20 cellular contexts compared by ENCODE assay signal in the genomic region with DNA sequence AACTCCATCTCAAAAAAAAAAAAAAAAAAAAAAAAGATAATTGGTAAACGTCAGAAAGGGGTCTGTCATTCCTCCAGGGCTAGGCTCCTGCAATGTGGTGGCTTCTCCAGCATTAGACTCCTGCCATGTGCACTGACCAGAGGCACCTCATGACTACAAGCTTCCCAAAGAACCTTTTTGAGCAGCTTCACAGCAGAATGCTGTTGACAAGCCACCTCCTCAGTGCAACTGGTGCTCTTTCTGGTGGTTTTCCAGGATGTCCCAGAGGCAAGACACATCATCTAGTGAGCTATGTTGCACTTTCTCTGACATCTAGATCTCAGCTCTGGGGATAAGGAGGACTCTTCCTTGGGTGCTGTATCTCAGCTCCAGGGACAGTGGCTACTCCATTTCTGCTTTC. TPM values are rescaled to one million over a fixed set of nuclear protein-coding genes. Genes with fewer than 3 reads are reported as not detected.
A peak's percentile ranks its signal among the peaks of the same experiment; 100 is the strongest.
DNase-seq lines count a peak whose midpoint lies in the region; ATAC-seq and TF ChIP-seq lines count a peak whose summit lies in the region.
"Had no signal": no experiment of that assay in that cellular context is flagged by ENCODE, and none has a peak within 500 bp of the region (broad histone marks: within the 10 kb centered on the region; RNA-seq: fewer than 3 reads in every experiment).

No MANE protein-coding gene starts in this region.

- H3K36me3 ChIP-seq in Panc1 (ENCODE audit: control insufficient read depth, insufficient read depth, low read length) (peaks cover 13% of the 10 kb centered on the region), esophagus muscularis mucosa (peaks cover 18 to 33% (median 30%) of the 10 kb centered on the region in 4 donors)

- no peak for TF ChIP-seq CTCF in Panc1 (IDR thresholded peaks at IDR 0.05)
- no peak for TF ChIP-seq CTCF in esophagus muscularis mucosa (IDR thresholded peaks at IDR 0.05)

- no peak for TF ChIP-seq POLR2A in esophagus muscularis mucosa (IDR thresholded peaks at IDR 0.05; ENCODE audit: low read depth)

- BruUV-seq in Panc1 (replicated peaks; lab: Mats Ljungman, UMichigan): no TSS peak

- H3K9me3 ChIP-seq in Panc1 (ENCODE audit: control insufficient read depth, insufficient read depth, low read depth, low read length) (no peaks in the 10 kb centered on the region), esophagus muscularis mucosa (no peaks in the 10 kb centered on the region)
- H3K9me3 ChIP-seq: BLaER1, SJCRH30, tibial artery had no signal

- intact Hi-C loops in Panc1 (cut with micrococcal nuclease; ENCODE audit: unreplicated experiment) (no loop called here), esophagus muscularis mucosa (cut with DNase I) (no loop called here)

- TF ChIP-seq EP300 in esophagus muscularis mucosa (IDR thresholded peaks at IDR 0.05): no peak

- ATAC-seq in Panc1: peak; percentile 32
- ATAC-seq: left colon, right cardiac atrium had no signal

- peak; percentile 29 for DNase-seq in DMS 273 (lab: John Stamatoyannopoulos, UW; ENCODE audit: unreplicated experiment)
- no peak for DNase-seq in DMS 273 treated with DMSO at 0.1 percent for 48 hours (lab: John Stamatoyannopoulos, UW)
- peak; percentile 23 for DNase-seq in D341Med (ENCODE audit: low spot score)
- no peak for DNase-seq in Panc1 (ENCODE audit: low read depth, low spot score)
- DNase-seq in esophagus muscularis mucosa (ENCODE audit: extremely low spot score): peak; percentile 24
- DNase-seq in amniotic stem cell (lab: John Stamatoyannopoulos, UW): no peak
- no peak for DNase-seq in activated CD8-positive, alpha-beta memory T cell treated with anti-CD3 and anti-CD28 coated beads, Interleukin-2, amount 50 U/mL, for 48 hours
- no peak for DNase-seq in stimulated activated CD4-positive, alpha-beta T cell treated with anti-CD3 and anti-CD28 coated beads, Interleukin-2, amount 100 ng/mL, for 24 hours
- DNase-seq: 8988T; activated T-cell treated with anti-CD3 and anti-CD28 coated beads, Interleukin-2, amount 50 U/mL, for 48 hours; dorsolateral prefrontal cortex; left colon; NCI-H2029; NCI-H510A; nucleus accumbens; right cardiac atrium; SJCRH30; stimulated activated naive B cell treated with anti-CD40 and anti-IgM and Interleukin-4, amounts not matched to agents 10 μg/mL and 1 μg/mL and 100 μg/mL, for 72 hours; tibial artery had no signal

- no peaks in the 10 kb centered on the region for H3K27me3 ChIP-seq in Panc1 (ENCODE audit: control insufficient read depth, insufficient read depth, low read length)
- no peaks in the 10 kb centered on the region for H3K27me3 ChIP-seq in esophagus muscularis mucosa
- H3K27me3 ChIP-seq: BLaER1, dorsolateral prefrontal cortex, tibial artery had no signal

- H3K4me1 ChIP-seq in Panc1 (ENCODE audit: control insufficient read depth, insufficient read depth, low read length): no peaks in the 10 kb centered on the region
- H3K4me1 ChIP-seq in esophagus muscularis mucosa: no peaks in the 10 kb centered on the region
- H3K4me1 ChIP-seq: BLaER1, SJCRH30, tibial artery had no signal

- H3K27ac ChIP-seq in Panc1 (ENCODE audit: low read length) (no peak overlapping the region), esophagus muscularis mucosa (replicated peaks in 1 of 4) (no peak overlapping the region)
- H3K27ac ChIP-seq: BLaER1, dorsolateral prefrontal cortex, SJCRH30, tibial artery had no signal

- H3K4me3 ChIP-seq in Panc1 (ENCODE audit: low read depth in 2 of 2, low read length in 2 of 2): no peak overlapping the region
- no peak overlapping the region for H3K4me3 ChIP-seq in esophagus muscularis mucosa
- H3K4me3 ChIP-seq: BLaER1, dorsolateral prefrontal cortex, SJCRH30, tibial artery had no signal

- 38% methylated on average over 1 of the region's 1 CpG for WGBS in esophagus muscularis mucosa

- CTCF ChIA-PET in Panc1 (lab: Charles Lee): no interaction called here

- in situ Hi-C loops in Panc1 (cut with HindIII; ENCODE audit: low pct_unique_long_range_greater_than_20kb, low sequenced_read_pairs): no loop called here

- POLR2A ChIA-PET in Panc1 (lab: Charles Lee): no interaction called here

RNA-seq across cellular contexts. Expression of a gene that starts 11.6 kb away (rescaled TPM):
- total RNA-seq in Panc1 (2021; ENCODE audit: unreplicated experiment) (916 TPM), esophagus muscularis mucosa (100 to 1,000 TPM; 119 to 984 (median 276) TPM)
- 2,029 TPM for polyA plus RNA-seq in Panc1 (2012; ENCODE audit: insufficient read length)

RNA-seq across cellular contexts. Expression of a gene that starts 17.7 kb away (rescaled TPM):
- total RNA-seq in Panc1 (2021; ENCODE audit: unreplicated experiment): 0.49 TPM
- polyA plus RNA-seq in Panc1 (2012; ENCODE audit: insufficient read length): 0.05 TPM
- total RNA-seq in esophagus muscularis mucosa: 10 to 100 TPM in 1 of 4 donors, 1 to 10 TPM in 3; 5.4 to 10.1 (median 9.0) TPM

RNA-seq across cellular contexts. Expression of a gene that starts 25.3 kb away (rescaled TPM):
- total RNA-seq in Panc1 (2021; ENCODE audit: unreplicated experiment) (75.8 TPM), esophagus muscularis mucosa (10 to 100 TPM; 70.1 to 85.0 (median 78.6) TPM)
- polyA plus RNA-seq in Panc1 (2012; ENCODE audit: insufficient read length): 36.6 TPM

Comparison
In these comparisons a context has a peak if more than half of its experiments do, and no peak if none do; other contexts are left out.
1. DNase-seq: peak in DMS 273 (single experiment), D341Med (single experiment) and esophagus muscularis mucosa (single experiment); none in DMS 273 treated with DMSO at 0.1 percent for 48 hours (single experiment), Panc1 (single experiment), amniotic stem cell (single experiment), activated CD8-positive, alpha-beta memory T cell treated with anti-CD3 and anti-CD28 coated beads, Interleukin-2, amount 50 U/mL, for 48 hours (single experiment) and stimulated activated CD4-positive, alpha-beta T cell treated with anti-CD3 and anti-CD28 coated beads, Interleukin-2, amount 100 ng/mL, for 24 hours (0 of 2).